Comparison of ENCODE assay signal across 1 cellular context in genomic region chr20:46638367-46639274, GRCh38.
TF ChIP-seq lines count a peak whose summit lies in the region.

No MANE protein-coding gene starts in this region.

TF ChIP-seq in HepG2, 621 proteins besides CTCF, POLR2A, EP300 and RAD21 (continued from another document and continues in another):
- TF ChIP-seq CREB1 (IDR thresholded peaks at IDR 0.05) = no peak
- peak; percentile 22; the same call in 1 of the 2 replicates for TF ChIP-seq CREB1 (CRISPR knock-in tag; IDR thresholded peaks at IDR 0.05)
- TF ChIP-seq ZNF256 (CRISPR knock-in tag; conservative IDR thresholded peaks at IDR 0.05) = no peak
- no peak for TF ChIP-seq NPAS2 (CRISPR knock-in tag; IDR thresholded peaks at IDR 0.05; ENCODE audit: borderline replicate concordance)
- peak; percentile 58; the same call in 1 of the 2 replicates for TF ChIP-seq HNF4A (CRISPR knock-in tag; IDR thresholded peaks at IDR 0.05)
- TF ChIP-seq NFE2 (CRISPR knock-in tag; IDR thresholded peaks at IDR 0.05) = no peak
- TF ChIP-seq ZBTB37 (CRISPR knock-in tag; IDR thresholded peaks at IDR 0.05) = no peak; the same call in 1 of the 2 replicates
- TF ChIP-seq SMARCE1 (IDR thresholded peaks at IDR 0.05; ENCODE audit: borderline replicate concordance) = no peak
- TF ChIP-seq ZBTB39 (CRISPR knock-in tag; IDR thresholded peaks at IDR 0.05) = no peak
- no peak for TF ChIP-seq ATRX (CRISPR knock-in tag; IDR thresholded peaks at IDR 0.05; ENCODE audit: borderline replicate concordance)
- peak; percentile 89 for TF ChIP-seq CBX1 (IDR thresholded peaks at IDR 0.05; ENCODE audit: low read depth)
- no peak for TF ChIP-seq AHR (CRISPR knock-in tag; IDR thresholded peaks at IDR 0.05)
- no peak for TF ChIP-seq NBN (conservative IDR thresholded peaks at IDR 0.05)
- 0 out of 2 replicates have a peak, but pooled peaks have one; percentile 54 for TF ChIP-seq FUBP1 (CRISPR knock-in tag; IDR thresholded peaks at IDR 0.05; ENCODE audit: borderline replicate concordance)
- peak; percentile 79; the same call in 1 of the 2 replicates for TF ChIP-seq PCBP1 (IDR thresholded peaks at IDR 0.05; ENCODE audit: borderline replicate concordance, low read depth, low read length)
- 0 out of 2 replicates have a peak, but pooled peaks have one; percentile 6 for TF ChIP-seq HMG20B (CRISPR knock-in tag; conservative IDR thresholded peaks at IDR 0.05)
- no peak; the same call in 1 of the 2 replicates for TF ChIP-seq ZNF232 (CRISPR knock-in tag; IDR thresholded peaks at IDR 0.05; ENCODE audit: borderline replicate concordance)
- no peak for TF ChIP-seq ZNF878 (CRISPR knock-in tag; IDR thresholded peaks at IDR 0.05)
- no peak for TF ChIP-seq RNF2 (conservative IDR thresholded peaks at IDR 0.05; ENCODE audit: low read depth)
- TF ChIP-seq BCLAF1 (IDR thresholded peaks at IDR 0.05) = no peak
- no peak for TF ChIP-seq ELK4 (CRISPR knock-in tag; IDR thresholded peaks at IDR 0.05; ENCODE audit: borderline replicate concordance)
- peak; percentile 85 for TF ChIP-seq PATZ1 (CRISPR knock-in tag; IDR thresholded peaks at IDR 0.05)
- TF ChIP-seq KLF13 (CRISPR knock-in tag; IDR thresholded peaks at IDR 0.05) = 0 out of 2 replicates have a peak, but pooled peaks have one; percentile 51
- no peak for TF ChIP-seq BATF2 (CRISPR knock-in tag; IDR thresholded peaks at IDR 0.05)
- no peak for TF ChIP-seq SOX6 (IDR thresholded peaks at IDR 0.05)
- TF ChIP-seq SOX6 (CRISPR knock-in tag; IDR thresholded peaks at IDR 0.05) = peak; percentile 73
- TF ChIP-seq ZNF737 (CRISPR knock-in tag; IDR thresholded peaks at IDR 0.05; ENCODE audit: borderline replicate concordance) = no peak
- TF ChIP-seq MAFF (IDR thresholded peaks at IDR 0.05; ENCODE audit: low read depth, low read length) = no peak
- peak; percentile 55; the same call in 1 of the 2 replicates for TF ChIP-seq ZXDC (CRISPR knock-in tag; IDR thresholded peaks at IDR 0.05)
- TF ChIP-seq ZNF30 (CRISPR knock-in tag; IDR thresholded peaks at IDR 0.05) = no peak
- TF ChIP-seq KDM5A (IDR thresholded peaks at IDR 0.05; ENCODE audit: borderline replicate concordance, low read length) = 0 out of 2 replicates have a peak, but pooled peaks have one; percentile 47
- TF ChIP-seq AHDC1 (CRISPR knock-in tag; IDR thresholded peaks at IDR 0.05; ENCODE audit: borderline replicate concordance) = peak; percentile 46; the same call in 1 of the 2 replicates
- no peak for TF ChIP-seq NFE2L1 (CRISPR knock-in tag; IDR thresholded peaks at IDR 0.05; ENCODE audit: borderline replicate concordance)
